In genomic region chr12:53751336-53752191, GRCh38 we compare ENCODE assay signal across 1 cellular context.
A peak's percentile ranks its signal among the peaks of the same experiment; 100 is the strongest.
TF ChIP-seq lines count a peak whose summit lies in the region.

Gene CISTR, minus strand, starts transcription at chr12:53751979.

TF ChIP-seq in HepG2, 621 proteins besides CTCF, POLR2A, EP300 and RAD21 (continued from another document):
- TF ChIP-seq ZNF142 (CRISPR knock-in tag; IDR thresholded peaks at IDR 0.05) (peak; percentile 77; the same call in 1 of the 2 replicates), TFDP1 (CRISPR knock-in tag; IDR thresholded peaks at IDR 0.05; ENCODE audit: borderline replicate concordance) (0 out of 2 replicates have a peak, but pooled peaks have one; percentile 25), EED (CRISPR knock-in tag; IDR thresholded peaks at IDR 0.05) (peak; percentile 58; the same call in 1 of the 2 replicates), EZH2 (conservative IDR thresholded peaks at IDR 0.05; ENCODE audit: low read depth, low read length) (peak; percentile 83; the same call in 1 of the 2 replicates), HNRNPK (IDR thresholded peaks at IDR 0.05; ENCODE audit: low read depth, low read length, poor library complexity, severe bottlenecking) (peak; percentile 19), ZNF205 (CRISPR knock-in tag; IDR thresholded peaks at IDR 0.05) (peak; percentile 32; the same call in 1 of the 2 replicates), NFKBIZ (CRISPR knock-in tag; IDR thresholded peaks at IDR 0.05) (no peak), ZNF333 (CRISPR knock-in tag; IDR thresholded peaks at IDR 0.05; ENCODE audit: borderline replicate concordance) (0 out of 2 replicates have a peak, but pooled peaks have one; percentile 20), ZNF746 (CRISPR knock-in tag; IDR thresholded peaks at IDR 0.05) (0 out of 2 replicates have a peak, but pooled peaks have one; percentile 40), MAFK (conservative IDR thresholded peaks at IDR 0.05 in 1 of 2, IDR thresholded peaks at IDR 0.05 in 1 of 2; ENCODE audit: low read length in 2 of 2) (no peak), PAXIP1 (CRISPR knock-in tag; conservative IDR thresholded peaks at IDR 0.05) (no peak), ZNF687 (CRISPR knock-in tag; IDR thresholded peaks at IDR 0.05) (peak; percentile 54; the same call in 1 of the 2 replicates), NRL (CRISPR knock-in tag; IDR thresholded peaks at IDR 0.05; ENCODE audit: borderline replicate concordance) (0 out of 2 replicates have a peak, but pooled peaks have one; percentile 23), ZNF777 (CRISPR knock-in tag; IDR thresholded peaks at IDR 0.05) (peak; percentile 62), ZMYM4 (CRISPR knock-in tag; IDR thresholded peaks at IDR 0.05) (0 out of 2 replicates have a peak, but pooled peaks have one; percentile 19)
- TF ChIP-seq, protein P1, sequence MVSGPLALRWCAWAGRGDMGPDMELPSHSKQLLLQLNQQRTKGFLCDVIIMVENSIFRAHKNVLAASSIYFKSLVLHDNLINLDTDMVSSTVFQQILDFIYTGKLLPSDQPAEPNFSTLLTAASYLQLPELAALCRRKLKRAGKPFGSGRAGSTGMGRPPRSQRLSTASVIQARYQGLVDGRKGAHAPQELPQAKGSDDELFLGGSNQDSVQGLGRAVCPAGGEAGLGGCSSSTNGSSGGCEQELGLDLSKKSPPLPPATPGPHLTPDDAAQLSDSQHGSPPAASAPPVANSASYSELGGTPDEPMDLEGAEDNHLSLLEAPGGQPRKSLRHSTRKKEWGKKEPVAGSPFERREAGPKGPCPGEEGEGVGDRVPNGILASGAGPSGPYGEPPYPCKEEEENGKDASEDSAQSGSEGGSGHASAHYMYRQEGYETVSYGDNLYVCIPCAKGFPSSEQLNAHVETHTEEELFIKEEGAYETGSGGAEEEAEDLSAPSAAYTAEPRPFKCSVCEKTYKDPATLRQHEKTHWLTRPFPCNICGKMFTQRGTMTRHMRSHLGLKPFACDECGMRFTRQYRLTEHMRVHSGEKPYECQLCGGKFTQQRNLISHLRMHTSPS (CRISPR knock-in tag; IDR thresholded peaks at IDR 0.05; ENCODE audit: low read depth) = peak; percentile 45; the same call in 1 of the 2 replicates
- TF ChIP-seq, protein P2, sequence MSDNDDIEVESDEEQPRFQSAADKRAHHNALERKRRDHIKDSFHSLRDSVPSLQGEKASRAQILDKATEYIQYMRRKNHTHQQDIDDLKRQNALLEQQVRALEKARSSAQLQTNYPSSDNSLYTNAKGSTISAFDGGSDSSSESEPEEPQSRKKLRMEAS (IDR thresholded peaks at IDR 0.05) = 0 out of 2 replicates have a peak, but pooled peaks have one; percentile 17
- TF ChIP-seq, protein P3, sequence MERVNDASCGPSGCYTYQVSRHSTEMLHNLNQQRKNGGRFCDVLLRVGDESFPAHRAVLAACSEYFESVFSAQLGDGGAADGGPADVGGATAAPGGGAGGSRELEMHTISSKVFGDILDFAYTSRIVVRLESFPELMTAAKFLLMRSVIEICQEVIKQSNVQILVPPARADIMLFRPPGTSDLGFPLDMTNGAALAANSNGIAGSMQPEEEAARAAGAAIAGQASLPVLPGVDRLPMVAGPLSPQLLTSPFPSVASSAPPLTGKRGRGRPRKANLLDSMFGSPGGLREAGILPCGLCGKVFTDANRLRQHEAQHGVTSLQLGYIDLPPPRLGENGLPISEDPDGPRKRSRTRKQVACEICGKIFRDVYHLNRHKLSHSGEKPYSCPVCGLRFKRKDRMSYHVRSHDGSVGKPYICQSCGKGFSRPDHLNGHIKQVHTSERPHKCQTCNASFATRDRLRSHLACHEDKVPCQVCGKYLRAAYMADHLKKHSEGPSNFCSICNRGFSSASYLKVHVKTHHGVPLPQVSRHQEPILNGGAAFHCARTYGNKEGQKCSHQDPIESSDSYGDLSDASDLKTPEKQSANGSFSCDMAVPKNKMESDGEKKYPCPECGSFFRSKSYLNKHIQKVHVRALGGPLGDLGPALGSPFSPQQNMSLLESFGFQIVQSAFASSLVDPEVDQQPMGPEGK (CRISPR knock-in tag; IDR thresholded peaks at IDR 0.05) = 0 out of 2 replicates have a peak, but pooled peaks have one; percentile 15
